In the genomic region with DNA sequence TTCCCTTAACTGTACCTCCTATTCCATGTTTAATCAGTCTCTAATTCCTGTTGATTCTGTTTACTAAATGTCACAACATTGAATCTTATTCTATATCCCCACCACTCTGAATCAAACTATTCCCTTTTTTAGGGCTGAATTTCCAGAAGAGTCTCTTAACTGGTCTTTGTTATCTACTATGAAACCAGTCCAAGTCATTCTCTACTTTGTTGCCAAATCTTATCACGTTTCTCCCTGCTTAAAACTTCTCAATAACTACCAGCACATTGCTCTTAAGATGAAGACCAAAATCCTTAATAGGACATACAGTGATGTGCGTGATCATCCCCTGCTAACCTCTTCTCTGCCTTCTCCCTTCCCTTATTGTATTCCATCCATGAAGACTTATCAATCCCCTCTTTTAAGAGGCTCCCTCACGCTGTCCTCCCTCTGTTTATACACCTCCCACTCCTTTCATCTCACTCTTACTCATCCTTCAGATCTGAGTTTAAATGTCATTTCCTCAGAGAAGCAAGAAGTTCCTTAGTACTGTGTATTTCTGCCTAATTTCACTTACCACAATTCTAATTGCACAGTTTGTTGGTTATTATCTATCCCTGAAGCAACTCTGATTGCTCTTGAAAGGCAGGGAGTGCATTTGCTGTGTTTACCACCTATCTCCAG, we compare ENCODE assay signal across 16 cellular contexts.
DNase-seq lines count a peak whose midpoint lies in the region; ATAC-seq and TF ChIP-seq lines count a peak whose summit lies in the region.
"Had no signal": no experiment of that assay in that cellular context is flagged by ENCODE, and none has a peak within 500 bp of the region (broad histone marks: within the 10 kb centered on the region; RNA-seq: fewer than 3 reads in every experiment).

No MANE protein-coding gene starts in this region.

- peak; percentile 88 to 95 for ATAC-seq in activated naive CD4-positive, alpha-beta T cell treated with anti-CD3 and anti-CD28 coated beads, Interleukin-2, amount 50 U/mL, for 72 hours
- peak; percentile 91 for ATAC-seq in HG02884 (IDR thresholded peaks at IDR 0.05; ENCODE audit: unreplicated experiment)
- ATAC-seq in activated naive CD8-positive, alpha-beta T cell treated with anti-CD3 and anti-CD28 coated beads, Interleukin-2, amount 10 ng/mL, durations not matched to agents 7 days and 5 days (ENCODE audit: low read depth) = peak; percentile 42
- peak; percentile 98 for ATAC-seq in stimulated activated naive CD8-positive, alpha-beta T cell treated with anti-CD3 and anti-CD28 coated beads, Interleukin-15, amount 100 ng/mL, for 72 hours
- no peak for ATAC-seq in psoas muscle
- ATAC-seq: heart left ventricle had no signal

- no peak overlapping the region for H3K4me3 Mint-ChIP-seq in activated naive CD8-positive, alpha-beta T cell treated with anti-CD3 and anti-CD28 coated beads, Interleukin-2, amount 10 ng/mL, durations not matched to agents 7 days and 5 days
- H3K4me3 Mint-ChIP-seq in stimulated activated naive CD8-positive, alpha-beta T cell treated with anti-CD3 and anti-CD28 coated beads, Interleukin-15, amount 100 ng/mL, for 72 hours = peak overlapping the region; percentile 44 to 50

- POLR2A ChIA-PET in activated naive CD8-positive, alpha-beta T cell treated with anti-CD3 and anti-CD28 coated beads, Interleukin-2, amount 10 ng/mL, durations not matched to agents 7 days and 5 days (lab: Charles Lee) = no interaction called here
- POLR2A ChIA-PET in A673 (lab: Charles Lee; ENCODE audit: low non-redundant PET) = no interaction called here

- no peak for DNase-seq in activated naive CD4-positive, alpha-beta T cell treated with anti-CD3 and anti-CD28 coated beads, Interleukin-2, amount 50 U/mL, for 72 hours (ENCODE audit: low spot score in 2 of 2)
- DNase-seq in activated naive CD4-positive, alpha-beta T cell treated with Interleukin-2 at 50 U/mL for 16 hours = no peak
- no peak for DNase-seq in activated naive CD8-positive, alpha-beta T cell treated with anti-CD3 and anti-CD28 coated beads, Interleukin-2, amount 10 ng/mL, durations not matched to agents 7 days and 5 days
- no peak for DNase-seq in stimulated activated naive CD8-positive, alpha-beta T cell treated with anti-CD3 and anti-CD28 coated beads, Interleukin-15, amount 100 ng/mL, for 72 hours
- DNase-seq in A673 (ENCODE audit: low spot score) (no peak), psoas muscle (no peak), islet precursor cell (no peak)
- DNase-seq: colonic mucosa; heart left ventricle; KBM-7; NCI-H1105 treated with DMSO at 0.1 percent for 48 hours; ovary; stimulated activated CD4-positive, alpha-beta T cell treated with anti-CD3 and anti-CD28 coated beads, Interleukin-12 subunit alpha, Interleukin-12 subunit beta, amount 100 ng/mL, for 4 hours had no signal

- H3K4me3 ChIP-seq in A673 (ENCODE audit: low read depth, low read length, poor library complexity, severe bottlenecking) = no peak overlapping the region
- H3K4me3 ChIP-seq in psoas muscle = no peak overlapping the region
- H3K4me3 ChIP-seq: colonic mucosa, heart left ventricle, ovary, thoracic aorta had no signal

- no TSS peak for BruUV-seq in A673 (replicated peaks; lab: Mats Ljungman, UMichigan)

- WGBS in psoas muscle, 3 donors = 68 to 75% (median 69%) methylated on average over 3 of the region's 3 CpGs

- H3K9me3 ChIP-seq in A673 (ENCODE audit: low read depth, low read length, poor library complexity, severe bottlenecking) (no peaks in the 10 kb centered on the region), psoas muscle (no peaks in the 10 kb centered on the region)
- H3K9me3 ChIP-seq: colonic mucosa, heart left ventricle, ovary, thoracic aorta had no signal

- H3K27me3 ChIP-seq in A673 (replicated peaks; ENCODE audit: insufficient read depth, low read depth, low read length, poor library complexity) (peaks cover 40% of the 10 kb centered on the region), psoas muscle (ENCODE audit: insufficient read depth in 3 of 3, low read length in 2 of 3) (no peaks in the 10 kb centered on the region)
- H3K27me3 ChIP-seq: colonic mucosa, heart left ventricle, ovary had no signal

- H3K4me1 ChIP-seq in A673 (ENCODE audit: insufficient read depth, low read length, poor library complexity, severe bottlenecking) = no peaks in the 10 kb centered on the region
- H3K4me1 ChIP-seq in psoas muscle = no peaks in the 10 kb centered on the region
- H3K4me1 ChIP-seq: colonic mucosa, heart left ventricle had no signal

- no peaks in the 10 kb centered on the region for H3K36me3 ChIP-seq in A673 (ENCODE audit: insufficient read depth, low read length, poor library complexity, severe bottlenecking)
- no peaks in the 10 kb centered on the region for H3K36me3 ChIP-seq in psoas muscle (ENCODE audit: insufficient read depth in 1 of 2, low read depth in 1 of 2)
- H3K36me3 ChIP-seq: colonic mucosa, heart left ventricle, ovary, thoracic aorta had no signal

- intact Hi-C loops in A673 (cut with micrococcal nuclease; ENCODE audit: unreplicated experiment) = no loop called here
- intact Hi-C loops in psoas muscle (cut with DNase I) = no loop called here

- CTCF ChIA-PET in A673 (lab: Charles Lee) = no interaction called here

- TF ChIP-seq CTCF in A673 (conservative IDR thresholded peaks at IDR 0.05; ENCODE audit: low read depth, low read length) (no peak), psoas muscle (IDR thresholded peaks at IDR 0.05) (no peak)

- H3K4me1 Mint-ChIP-seq in activated naive CD8-positive, alpha-beta T cell treated with anti-CD3 and anti-CD28 coated beads, Interleukin-2, amount 10 ng/mL, durations not matched to agents 7 days and 5 days = peaks cover 5% of the 10 kb centered on the region
- peaks cover 39% of the 10 kb centered on the region for H3K4me1 Mint-ChIP-seq in stimulated activated naive CD8-positive, alpha-beta T cell treated with anti-CD3 and anti-CD28 coated beads, Interleukin-15, amount 100 ng/mL, for 72 hours

- H3K36me3 Mint-ChIP-seq in activated naive CD4-positive, alpha-beta T cell treated with anti-CD3 and anti-CD28 coated beads, Interleukin-2, amount 50 U/mL, for 72 hours = peaks cover 0 to 30% of the 10 kb centered on the region in 2 donors
- peaks cover 1% of the 10 kb centered on the region for H3K36me3 Mint-ChIP-seq in activated naive CD8-positive, alpha-beta T cell treated with anti-CD3 and anti-CD28 coated beads, Interleukin-2, amount 10 ng/mL, durations not matched to agents 7 days and 5 days

- peak overlapping the region in 1 of 2 donors; percentile 55 for H3K27ac Mint-ChIP-seq in activated naive CD4-positive, alpha-beta T cell treated with anti-CD3 and anti-CD28 coated beads, Interleukin-2, amount 50 U/mL, for 72 hours
- no peak overlapping the region for H3K27ac Mint-ChIP-seq in activated naive CD8-positive, alpha-beta T cell treated with anti-CD3 and anti-CD28 coated beads, Interleukin-2, amount 10 ng/mL, durations not matched to agents 7 days and 5 days
- H3K27ac Mint-ChIP-seq in stimulated activated naive CD8-positive, alpha-beta T cell treated with anti-CD3 and anti-CD28 coated beads, Interleukin-15, amount 100 ng/mL, for 72 hours = peak overlapping the region; percentile 0 to 5

- H3K27ac ChIP-seq in A673 (ENCODE audit: low read depth, low read length, poor library complexity, severe bottlenecking) (no peak overlapping the region), psoas muscle (no peak overlapping the region)
- H3K27ac ChIP-seq: colonic mucosa, epithelial cell of prostate, heart left ventricle, ovary, thoracic aorta had no signal

- no peaks in the 10 kb centered on the region for H3K27me3 Mint-ChIP-seq in activated naive CD8-positive, alpha-beta T cell treated with anti-CD3 and anti-CD28 coated beads, Interleukin-2, amount 10 ng/mL, durations not matched to agents 7 days and 5 days
- no peaks in the 10 kb centered on the region for H3K27me3 Mint-ChIP-seq in stimulated activated naive CD8-positive, alpha-beta T cell treated with anti-CD3 and anti-CD28 coated beads, Interleukin-15, amount 100 ng/mL, for 72 hours

- peaks cover 4 to 16% of the 10 kb centered on the region in 2 donors for H3K9me3 Mint-ChIP-seq in activated naive CD4-positive, alpha-beta T cell treated with anti-CD3 and anti-CD28 coated beads, Interleukin-2, amount 50 U/mL, for 72 hours
- peaks cover 5% of the 10 kb centered on the region for H3K9me3 Mint-ChIP-seq in activated naive CD8-positive, alpha-beta T cell treated with anti-CD3 and anti-CD28 coated beads, Interleukin-2, amount 10 ng/mL, durations not matched to agents 7 days and 5 days
- peaks cover 14 to 24% of the 10 kb centered on the region in 2 donors for H3K9me3 Mint-ChIP-seq in stimulated activated naive CD8-positive, alpha-beta T cell treated with anti-CD3 and anti-CD28 coated beads, Interleukin-15, amount 100 ng/mL, for 72 hours

Comparison
In these comparisons a context has a peak if more than half of its experiments do, and no peak if none do; other contexts are left out.
1. ATAC-seq: peak in activated naive CD4-positive, alpha-beta T cell treated with anti-CD3 and anti-CD28 coated beads, Interleukin-2, amount 50 U/mL, for 72 hours (2 of 2), HG02884 (single experiment), activated naive CD8-positive, alpha-beta T cell treated with anti-CD3 and anti-CD28 coated beads, Interleukin-2, amount 10 ng/mL, durations not matched to agents 7 days and 5 days (single experiment) and stimulated activated naive CD8-positive, alpha-beta T cell treated with anti-CD3 and anti-CD28 coated beads, Interleukin-15, amount 100 ng/mL, for 72 hours (single experiment); none in psoas muscle (0 of 4).